In genomic region chr9:92160786-92161185, GRCh38 we compare ENCODE assay signal across 13 cellular contexts. TPM values are rescaled to one million over a fixed set of nuclear protein-coding genes. Genes with fewer than 3 reads are reported as not detected.
DNase-seq lines count a peak whose midpoint lies in the region; ATAC-seq and TF ChIP-seq lines count a peak whose summit lies in the region.
"Had no signal": no experiment of that assay in that cellular context is flagged by ENCODE, and none has a peak within 500 bp of the region (broad histone marks: within the 10 kb centered on the region; RNA-seq: fewer than 3 reads in every experiment).

No MANE protein-coding gene starts in this region.

- H3K27me3 ChIP-seq in GM23338 (ENCODE audit: insufficient read depth) (no peaks in the 10 kb centered on the region), endodermal cell (ENCODE audit: control insufficient read depth, insufficient read depth, low read length, poor library complexity, severe bottlenecking) (no peaks in the 10 kb centered on the region), neuronal stem cell (ENCODE audit: control insufficient read depth in 3 of 3, insufficient read depth in 3 of 3, low read depth in 1 of 3, low read length in 3 of 3) (no peaks in the 10 kb centered on the region), gastrocnemius medialis (no peaks in the 10 kb centered on the region)
- H3K27me3 ChIP-seq: BLaER1 treated with 17β-estradiol and CSF1 and Interleukin-3, amounts not matched to agents 10 nM and 100 nM had no signal

- H3K9me2 ChIP-seq in GM23338 (ENCODE audit: insufficient read depth): no peaks in the 10 kb centered on the region

- no peaks in the 10 kb centered on the region for H4K20me1 ChIP-seq in GM23338 (replicated peaks; ENCODE audit: insufficient read depth)
- H4K20me1 ChIP-seq: BLaER1 treated with 17β-estradiol and CSF1 and Interleukin-3, amounts not matched to agents 10 nM and 100 nM had no signal

- H4K8ac ChIP-seq in neuronal stem cell (ENCODE audit: low read depth, low read length): no peak overlapping the region

- H2BK120ac ChIP-seq in neuronal stem cell (ENCODE audit: low read depth, low read length): no peak overlapping the region

- ATAC-seq in GM23338 (peak; percentile 46), gastrocnemius medialis (no peak)
- ATAC-seq in activated CD8-positive, alpha-beta T cell treated with anti-CD3 and anti-CD28 coated beads, Interleukin-2, amount 10 ng/mL, durations not matched to agents 7 days and 5 days: no peak

- TF ChIP-seq POLR2A in gastrocnemius medialis (IDR thresholded peaks at IDR 0.05): no peak

- 91 to 95% methylated on average over 6 to 10 of the region's 10 CpGs for WGBS in endodermal cell (ENCODE audit: insufficient coverage in 1 of 2, insufficient read length in 1 of 2), 2 experiments
- WGBS in neuronal stem cell (ENCODE audit: extremely low coverage in 2 of 2, insufficient read length in 2 of 2, insufficient replicate concordance in 1 of 2), 2 donors: no CpG with 5 or more reads among the region's 10 CpGs

- H3K27ac Mint-ChIP-seq in GM23338: no peak overlapping the region
- no peak overlapping the region for H3K27ac Mint-ChIP-seq in endodermal cell
- H3K27ac Mint-ChIP-seq in activated CD8-positive, alpha-beta T cell treated with anti-CD3 and anti-CD28 coated beads, Interleukin-2, amount 10 ng/mL, durations not matched to agents 7 days and 5 days: no peak overlapping the region
- H3K27ac Mint-ChIP-seq: CD4-positive, CD25-positive, alpha-beta regulatory T cell had no signal

- no peak overlapping the region for H3K4me3 Mint-ChIP-seq in GM23338
- no peak overlapping the region for H3K4me3 Mint-ChIP-seq in endodermal cell
- H3K4me3 Mint-ChIP-seq in activated CD8-positive, alpha-beta T cell treated with anti-CD3 and anti-CD28 coated beads, Interleukin-2, amount 10 ng/mL, durations not matched to agents 7 days and 5 days: no peak overlapping the region
- H3K4me3 Mint-ChIP-seq: CD4-positive, CD25-positive, alpha-beta regulatory T cell had no signal

- TF ChIP-seq CTCF in GM23338 (conservative IDR thresholded peaks at IDR 0.05; ENCODE audit: low read depth in 2 of 2): no peak
- no peak for TF ChIP-seq CTCF in endodermal cell (conservative IDR thresholded peaks at IDR 0.05)
- no peak for TF ChIP-seq CTCF in gastrocnemius medialis (IDR thresholded peaks at IDR 0.05 in 4 of 5, conservative IDR thresholded peaks at IDR 0.05 in 1 of 5)

- no peaks in the 10 kb centered on the region for H3F3A ChIP-seq in GM23338 (replicated peaks; ENCODE audit: low read depth)

- no peaks in the 10 kb centered on the region for H3K9me3 ChIP-seq in endodermal cell (ENCODE audit: control insufficient read depth, low read length)
- H3K9me3 ChIP-seq in neuronal stem cell (replicated peaks in 1 of 2; ENCODE audit: control insufficient read depth in 2 of 2, insufficient read depth in 1 of 2, low read depth in 1 of 2, low read length in 2 of 2): peaks cover 2 to 7% of the 10 kb centered on the region in 2 donors
- no peaks in the 10 kb centered on the region for H3K9me3 ChIP-seq in gastrocnemius medialis

- intact Hi-C loops in gastrocnemius medialis (cut with DNase I; ENCODE audit: low total_unique reads): no loop called here

- no peak overlapping the region for H2BK12ac ChIP-seq in neuronal stem cell (ENCODE audit: low read length)

- H3K4me2 ChIP-seq in GM23338 (no peak overlapping the region), neuronal stem cell (ENCODE audit: insufficient read depth, low read length, poor library complexity, severe bottlenecking) (no peak overlapping the region)
- H3K4me2 ChIP-seq: BLaER1 treated with 17β-estradiol and CSF1 and Interleukin-3, amounts not matched to agents 10 nM and 100 nM had no signal

- H3K14ac ChIP-seq in neuronal stem cell (ENCODE audit: low read length): no peak overlapping the region

- H3K36me3 ChIP-seq in GM23338 (ENCODE audit: insufficient read depth): no peaks in the 10 kb centered on the region
- no peaks in the 10 kb centered on the region for H3K36me3 ChIP-seq in endodermal cell (ENCODE audit: control insufficient read depth, insufficient read depth, low read length)
- no peaks in the 10 kb centered on the region for H3K36me3 ChIP-seq in neuronal stem cell (replicated peaks in 1 of 2; ENCODE audit: control insufficient read depth in 2 of 2, insufficient read depth in 2 of 2, low read length in 2 of 2)
- H3K36me3 ChIP-seq in gastrocnemius medialis: no peaks in the 10 kb centered on the region
- H3K36me3 ChIP-seq: BLaER1 treated with 17β-estradiol and CSF1 and Interleukin-3, amounts not matched to agents 10 nM and 100 nM had no signal

- H3K9me3 Mint-ChIP-seq in GM23338 (no peaks in the 10 kb centered on the region; the same call in 2 of the 3 replicates), endodermal cell (no peaks in the 10 kb centered on the region)
- peaks cover 6% of the 10 kb centered on the region for H3K9me3 Mint-ChIP-seq in activated CD8-positive, alpha-beta T cell treated with anti-CD3 and anti-CD28 coated beads, Interleukin-2, amount 10 ng/mL, durations not matched to agents 7 days and 5 days (ENCODE audit: insufficient read depth)

- no peak overlapping the region for H3K4ac ChIP-seq in neuronal stem cell (ENCODE audit: low read length)

- POLR2A ChIA-PET in activated CD8-positive, alpha-beta T cell treated with anti-CD3 and anti-CD28 coated beads, Interleukin-2, amount 10 ng/mL, durations not matched to agents 7 days and 5 days (lab: Charles Lee): no interaction called here

- CTCF ChIA-PET in activated CD8-positive, alpha-beta T cell treated with anti-CD3 and anti-CD28 coated beads, Interleukin-2, amount 10 ng/mL, durations not matched to agents 7 days and 5 days (lab: Charles Lee): no interaction called here

- H3K36me3 Mint-ChIP-seq in GM23338 (ENCODE audit: low read depth): no peaks in the 10 kb centered on the region; the same call in 2 of the 3 replicates
- no peaks in the 10 kb centered on the region for H3K36me3 Mint-ChIP-seq in endodermal cell (ENCODE audit: low read depth)
- no peaks in the 10 kb centered on the region for H3K36me3 Mint-ChIP-seq in activated CD8-positive, alpha-beta T cell treated with anti-CD3 and anti-CD28 coated beads, Interleukin-2, amount 10 ng/mL, durations not matched to agents 7 days and 5 days (ENCODE audit: low read depth)

- H3K4me1 Mint-ChIP-seq in GM23338 (no peaks in the 10 kb centered on the region), endodermal cell (no peaks in the 10 kb centered on the region)
- H3K4me1 Mint-ChIP-seq in activated CD8-positive, alpha-beta T cell treated with anti-CD3 and anti-CD28 coated beads, Interleukin-2, amount 10 ng/mL, durations not matched to agents 7 days and 5 days (ENCODE audit: low read depth): no peaks in the 10 kb centered on the region
- H3K4me1 Mint-ChIP-seq: CD4-positive, CD25-positive, alpha-beta regulatory T cell had no signal

- H3K79me2 ChIP-seq in GM23338 (replicated peaks; ENCODE audit: insufficient read depth): no peaks in the 10 kb centered on the region

- no peak overlapping the region for H3K4me3 ChIP-seq in GM23338
- H3K4me3 ChIP-seq in Jurkat, Clone E6-1 (ENCODE audit: low read length): no peak overlapping the region
- H3K4me3 ChIP-seq in endodermal cell (ENCODE audit: low read length): no peak overlapping the region
- H3K4me3 ChIP-seq in neuronal stem cell (ENCODE audit: low read length in 2 of 2): no peak overlapping the region
- H3K4me3 ChIP-seq in gastrocnemius medialis: no peak overlapping the region
- H3K4me3 ChIP-seq: BLaER1 treated with 17β-estradiol and CSF1 and Interleukin-3, amounts not matched to agents 10 nM and 100 nM had no signal

- DNase-seq in GM23338 (ENCODE audit: low spot score) (peak; percentile 35), endodermal cell (peak; percentile 36), neuronal stem cell (ENCODE audit: low spot score) (no peak), gastrocnemius medialis (no peak)
- peak; percentile 20 for DNase-seq in Jurkat, Clone E6-1 (ENCODE audit: low read depth, low spot score)
- DNase-seq in activated CD8-positive, alpha-beta T cell treated with anti-CD3 and anti-CD28 coated beads, Interleukin-2, amount 10 ng/mL, durations not matched to agents 7 days and 5 days: no peak
- DNase-seq in effector CD4-positive, alpha-beta T cell: no peak
- DNase-seq in effector CD8-positive, alpha-beta T cell (lab: John Stamatoyannopoulos, UW): no peak
- DNase-seq: ACHN; CD4-positive, CD25-positive, alpha-beta regulatory T cell; DMS53; H7 had no signal

- no peak overlapping the region for H4K91ac ChIP-seq in neuronal stem cell (ENCODE audit: low read depth, low read length, poor library complexity)

- H2BK15ac ChIP-seq in neuronal stem cell (ENCODE audit: low read length): no peak overlapping the region

- peaks cover 3% of the 10 kb centered on the region for H3K27me3 Mint-ChIP-seq in GM23338 (ENCODE audit: insufficient read depth, low read depth, poor library complexity)
- H3K27me3 Mint-ChIP-seq in endodermal cell (ENCODE audit: insufficient read depth): peaks cover 7% of the 10 kb centered on the region
- peaks cover 16% of the 10 kb centered on the region for H3K27me3 Mint-ChIP-seq in activated CD8-positive, alpha-beta T cell treated with anti-CD3 and anti-CD28 coated beads, Interleukin-2, amount 10 ng/mL, durations not matched to agents 7 days and 5 days (ENCODE audit: low read depth)

- no peak overlapping the region for H2BK5ac ChIP-seq in neuronal stem cell (ENCODE audit: low read length)

- H2AFZ ChIP-seq in GM23338 (no peak overlapping the region), neuronal stem cell (ENCODE audit: low read length) (peak overlapping the region; percentile 18)

- no peaks in the 10 kb centered on the region for H3K79me1 ChIP-seq in neuronal stem cell (ENCODE audit: low read depth, low read length)

- no peak overlapping the region for H2AK5ac ChIP-seq in neuronal stem cell (ENCODE audit: low read depth, low read length)

- no peak overlapping the region for H3K27ac ChIP-seq in GM23338 (ENCODE audit: low read depth)
- H3K27ac ChIP-seq in endodermal cell (ENCODE audit: low read depth, low read length): no peak overlapping the region
- no peak overlapping the region for H3K27ac ChIP-seq in neuronal stem cell (replicated peaks; ENCODE audit: low read length)
- no peak overlapping the region for H3K27ac ChIP-seq in gastrocnemius medialis
- H3K27ac ChIP-seq: BLaER1 treated with 17β-estradiol and CSF1 and Interleukin-3, amounts not matched to agents 10 nM and 100 nM had no signal

- in situ Hi-C loops in gastrocnemius medialis (cut with MboI; ENCODE audit: low sequenced_read_pairs in 4 of 4): no loop called here

- H3K9ac ChIP-seq in endodermal cell (ENCODE audit: extremely low read depth, low read length, poor library complexity, severe bottlenecking) (no peak overlapping the region), neuronal stem cell (ENCODE audit: low read depth, low read length, poor library complexity) (no peak overlapping the region)
- H3K9ac ChIP-seq: BLaER1 treated with 17β-estradiol and CSF1 and Interleukin-3, amounts not matched to agents 10 nM and 100 nM had no signal

- H3K18ac ChIP-seq in neuronal stem cell (ENCODE audit: low read length): peak overlapping the region; percentile 13

- H3K4me1 ChIP-seq in GM23338 (ENCODE audit: insufficient read depth): no peaks in the 10 kb centered on the region
- H3K4me1 ChIP-seq in endodermal cell (ENCODE audit: control insufficient read depth, insufficient read depth, low read length): no peaks in the 10 kb centered on the region
- no peaks in the 10 kb centered on the region for H3K4me1 ChIP-seq in neuronal stem cell (ENCODE audit: control insufficient read depth in 2 of 2, insufficient read depth in 1 of 2, low read depth in 1 of 2, low read length in 2 of 2)
- H3K4me1 ChIP-seq in gastrocnemius medialis: no peaks in the 10 kb centered on the region

- peak overlapping the region; percentile 32 for H3K23ac ChIP-seq in neuronal stem cell (ENCODE audit: low read depth, low read length, poor library complexity)

RNA-seq across cellular contexts. Expression of gene SPTLC1, which starts 45.6 kb away (rescaled TPM):
- 91.0 and 100 TPM in 2 replicates for total RNA-seq in GM23338 (2014; rRNA removed; shearing (Covaris generic))
- 42.6 and 54.8 TPM in 2 replicates for polyA plus RNA-seq in GM23338 (2016; fragmentation: Nextera tagmentation; extraction: Ambion mirVana)
- 54.0 TPM for polyA plus RNA-seq in Jurkat, Clone E6-1 (2012; ENCODE audit: insufficient read depth, insufficient read length)
- total RNA-seq in endodermal cell (10 to 100 TPM; 68.3 to 75.6 TPM), gastrocnemius medialis (10 to 100 TPM; 26.6 to 28.0 (median 26.9) TPM)
- 67.1 TPM for polyA plus RNA-seq in endodermal cell (2013, experiment 1 of 2)
- polyA plus RNA-seq in endodermal cell (2013, experiment 2 of 2): 63.4 TPM
- 52.6 TPM for polyA plus RNA-seq in neuronal stem cell (2013, experiment 1 of 2)
- 53.4 TPM for polyA plus RNA-seq in neuronal stem cell (2013, experiment 2 of 2)
- 10 to 100 TPM; 47.7 to 52.5 TPM for total RNA-seq in activated CD8-positive, alpha-beta T cell treated with anti-CD3 and anti-CD28 coated beads, Interleukin-2, amount 10 ng/mL, durations not matched to agents 7 days and 5 days

Comparison
In these comparisons a context has a peak if more than half of its experiments do, and no peak if none do; other contexts are left out.
1. DNase-seq: peak in GM23338 (single experiment), Jurkat, Clone E6-1 (single experiment) and endodermal cell (single experiment); none in neuronal stem cell (single experiment), activated CD8-positive, alpha-beta T cell treated with anti-CD3 and anti-CD28 coated beads, Interleukin-2, amount 10 ng/mL, durations not matched to agents 7 days and 5 days (single experiment), effector CD4-positive, alpha-beta T cell (single experiment), effector CD8-positive, alpha-beta T cell (single experiment) and gastrocnemius medialis (0 of 2).